8 cellular contexts compared by ENCODE assay signal in genomic region chr21:33542640-33543504, GRCh38. TPM values are rescaled to one million over a fixed set of nuclear protein-coding genes. Genes with fewer than 3 reads are reported as not detected.
DNase-seq lines count a peak whose midpoint lies in the region; ATAC-seq and TF ChIP-seq lines count a peak whose summit lies in the region.

TSS of gene SON (plus strand) at chr21:33543038. CDS start at chr21:33543093, 55 bp downstream.

- H3K9me3 Mint-ChIP-seq in central memory CD8-positive, alpha-beta T cell: no peaks in the 10 kb centered on the region

- intact Hi-C loops in spleen (cut with DNase I; ENCODE audit: low total_unique reads): no loop called here

- H3K4me1 Mint-ChIP-seq in central memory CD8-positive, alpha-beta T cell: peaks cover 46% of the 10 kb centered on the region

- H3K4me3 Mint-ChIP-seq in central memory CD8-positive, alpha-beta T cell: peak within 1 kb of the TSS; percentile 95

- peaks cover 14 to 72% (median 58%) of the 10 kb centered on the region in 6 donors for H3K4me1 ChIP-seq in spleen

- TF ChIP-seq CTCF in AG09309 (IDR thresholded peaks at IDR 0.05; ENCODE audit: control insufficient read depth, insufficient read depth, low read depth, low read length, missing control alignments) (no peak), spleen (IDR thresholded peaks at IDR 0.05 in 8 of 11, conservative IDR thresholded peaks at IDR 0.05 in 3 of 11) (peak in 1 of 11 experiments; percentile 39)

- peaks cover 51% of the 10 kb centered on the region for H3K36me3 Mint-ChIP-seq in central memory CD8-positive, alpha-beta T cell (ENCODE audit: insufficient read depth)

- peak within 1 kb of the TSS; percentile 99 for H3K27ac Mint-ChIP-seq in central memory CD8-positive, alpha-beta T cell (ENCODE audit: low read depth)

- no peaks in the 10 kb centered on the region for H3K27me3 ChIP-seq in spleen (replicated peaks in 1 of 7)

- peak; percentile 81 to 92 (median 88) for TF ChIP-seq POLR2A in spleen (IDR thresholded peaks at IDR 0.05)

- no peaks in the 10 kb centered on the region for H3K9me3 ChIP-seq in spleen

- DNase-seq in AG09309 (ENCODE audit: low read depth) (peak; percentile 96), NCI-H446 (lab: John Stamatoyannopoulos, UW) (peak; percentile 97 to 99), inferior parietal cortex (ENCODE audit: extremely low spot score) (peak; percentile 99), spleen (peak; percentile 99)
- DNase-seq in activated CD4-positive, CD25-positive, alpha-beta regulatory T cell treated with anti-CD3 and anti-CD28 coated beads, Interleukin-2, amount 50 U/mL, for 16 hours (ENCODE audit: low read depth, low spot score): peak; percentile 99
- peak; percentile 86 to 97 for DNase-seq in central memory CD8-positive, alpha-beta T cell (ENCODE audit: low spot score in 2 of 2)

- 0% methylated on average over 45 to 56 of the region's 57 CpGs for WGBS in spleen, 5 donors

- H3K27ac ChIP-seq in spleen: peak within 1 kb of the TSS; percentile 96 to 99 (median 98)

- H3K36me3 ChIP-seq in spleen: peaks cover 0 to 36% (median 28%) of the 10 kb centered on the region in 6 donors

- H3K27me3 Mint-ChIP-seq in central memory CD8-positive, alpha-beta T cell: no peaks in the 10 kb centered on the region

- ATAC-seq in GM19025 (IDR thresholded peaks at IDR 0.05; ENCODE audit: low read depth, unreplicated experiment) (peak; percentile 95), HG03342 (IDR thresholded peaks at IDR 0.05; ENCODE audit: unreplicated experiment) (peak; percentile 89)
- peak; percentile 95 for ATAC-seq in central memory CD8-positive, alpha-beta T cell (replicated peaks; ENCODE audit: extremely low read depth, poor library complexity, severe bottlenecking)

- H3K4me3 ChIP-seq in AG09309 (ENCODE audit: control insufficient read depth, low read depth, low read length) (peak within 1 kb of the TSS; percentile 76), spleen (peak within 1 kb of the TSS; percentile 67 to 90 (median 83))

RNA-seq across cellular contexts. Expression of gene SON, which starts in this region (rescaled TPM):
- 100 to 1,000 TPM; 309 to 427 (median 373) TPM for total RNA-seq in spleen
- 100 to 1,000 TPM in 2 of 3 donors, 10 to 100 TPM in 1; 89.0 to 210 (median 159) TPM for polyA plus RNA-seq in spleen

Comparison
In these comparisons a context has a peak if more than half of its experiments do, and no peak if none do; other contexts are left out.
1. Peak in every context shown above with its lines: DNase-seq, ATAC-seq, H3K4me3 ChIP-seq and H3K27ac ChIP-seq.